Comparison of ENCODE assay signal across 1 cellular context in genomic region chr18:8427339-8427738, GRCh38.
TF ChIP-seq lines count a peak whose summit lies in the region.

No MANE protein-coding gene starts in this region.

TF ChIP-seq in K562, 482 proteins besides CTCF, POLR2A, EP300 and RAD21 (continued from another document):
- TF ChIP-seq, protein P1, sequence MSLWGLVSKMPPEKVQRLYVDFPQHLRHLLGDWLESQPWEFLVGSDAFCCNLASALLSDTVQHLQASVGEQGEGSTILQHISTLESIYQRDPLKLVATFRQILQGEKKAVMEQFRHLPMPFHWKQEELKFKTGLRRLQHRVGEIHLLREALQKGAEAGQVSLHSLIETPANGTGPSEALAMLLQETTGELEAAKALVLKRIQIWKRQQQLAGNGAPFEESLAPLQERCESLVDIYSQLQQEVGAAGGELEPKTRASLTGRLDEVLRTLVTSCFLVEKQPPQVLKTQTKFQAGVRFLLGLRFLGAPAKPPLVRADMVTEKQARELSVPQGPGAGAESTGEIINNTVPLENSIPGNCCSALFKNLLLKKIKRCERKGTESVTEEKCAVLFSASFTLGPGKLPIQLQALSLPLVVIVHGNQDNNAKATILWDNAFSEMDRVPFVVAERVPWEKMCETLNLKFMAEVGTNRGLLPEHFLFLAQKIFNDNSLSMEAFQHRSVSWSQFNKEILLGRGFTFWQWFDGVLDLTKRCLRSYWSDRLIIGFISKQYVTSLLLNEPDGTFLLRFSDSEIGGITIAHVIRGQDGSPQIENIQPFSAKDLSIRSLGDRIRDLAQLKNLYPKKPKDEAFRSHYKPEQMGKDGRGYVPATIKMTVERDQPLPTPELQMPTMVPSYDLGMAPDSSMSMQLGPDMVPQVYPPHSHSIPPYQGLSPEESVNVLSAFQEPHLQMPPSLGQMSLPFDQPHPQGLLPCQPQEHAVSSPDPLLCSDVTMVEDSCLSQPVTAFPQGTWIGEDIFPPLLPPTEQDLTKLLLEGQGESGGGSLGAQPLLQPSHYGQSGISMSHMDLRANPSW (CRISPR knock-in tag; IDR thresholded peaks at IDR 0.05): no peak
- TF ChIP-seq ZNF146 (CRISPR knock-in tag; IDR thresholded peaks at IDR 0.05; ENCODE audit: unreplicated experiment) (peak; percentile 75), TEAD4 (IDR thresholded peaks at IDR 0.05; ENCODE audit: low read length) (no peak), TEAD4 (CRISPR knock-in tag; IDR thresholded peaks at IDR 0.05; ENCODE audit: borderline replicate concordance) (no peak), ATF7 (IDR thresholded peaks at IDR 0.05) (no peak)
